ENCODE assay signal across 1 cellular context in genomic region chrX:19630228-19630627, GRCh38.
TF ChIP-seq lines count a peak whose summit lies in the region.

No MANE protein-coding gene starts in this region.

TF ChIP-seq in SK-N-SH, 30 proteins besides CTCF, POLR2A, EP300 and RAD21 (continued from another document):
- TF ChIP-seq CHD2 (IDR thresholded peaks at IDR 0.05; ENCODE audit: low read length, partially characterized antibody), result no peak
TF ChIP-seq in SK-N-SH: peak in this region for 0.
